ENCODE assay signal across 17 cellular contexts in genomic region chr7:50713357-50713965, GRCh38.
"Had no signal": no experiment of that assay in that cellular context is flagged by ENCODE, and none has a peak within 500 bp of the region (broad histone marks: within the 10 kb centered on the region; RNA-seq: fewer than 3 reads in every experiment).

No MANE protein-coding gene starts in this region.

- ATAC-seq: pancreas; stimulated activated effector memory CD8-positive, alpha-beta T cell treated with anti-CD3 and anti-CD28 coated beads, Interleukin-12 subunit alpha, Interleukin-12 subunit beta, amount 100 ng/mL, for 72 hours; WTC11 had no signal

- H3K27ac ChIP-seq: SK-N-MC had no signal

- H3K4me3 ChIP-seq: pancreas, SK-N-MC had no signal

- FAIRE-seq: bronchial epithelial cell, frontal cortex, keratinocyte, pancreas had no signal

- H3K36me3 ChIP-seq: pancreas had no signal

- H3K27me3 ChIP-seq: pancreas had no signal

- DNase-seq: activated CD4-positive, alpha-beta T cell treated with anti-CD3 and anti-CD28 coated beads for 48 hours; activated T-cell treated with anti-CD3 and anti-CD28 coated beads, Interleukin-2, amount 50 U/mL, for 1 hour; amygdala; cortex of kidney; effector CD8-positive, alpha-beta T cell; pancreas; retina; substantia nigra; trophoblast cell had no signal

- H3K36me3 Mint-ChIP-seq: mesothelial cell of epicardium; stimulated activated effector memory CD8-positive, alpha-beta T cell treated with anti-CD3 and anti-CD28 coated beads, Interleukin-12 subunit alpha, Interleukin-12 subunit beta, amount 100 ng/mL, for 72 hours; WTC11 had no signal

- H3K9me3 ChIP-seq: pancreas had no signal

- H3K9me3 Mint-ChIP-seq: activated naive CD4-positive, alpha-beta T cell treated with anti-CD3 and anti-CD28 coated beads, Interleukin-2, amount 50 U/mL, for 24 hours; mesothelial cell of epicardium had no signal

- H3K27ac Mint-ChIP-seq: activated naive CD4-positive, alpha-beta T cell treated with anti-CD3 and anti-CD28 coated beads, Interleukin-2, amount 50 U/mL, for 24 hours; mesothelial cell of epicardium; stimulated activated effector memory CD8-positive, alpha-beta T cell treated with anti-CD3 and anti-CD28 coated beads, Interleukin-12 subunit alpha, Interleukin-12 subunit beta, amount 100 ng/mL, for 72 hours; WTC11 had no signal

- H3K4me3 Mint-ChIP-seq: activated naive CD4-positive, alpha-beta T cell treated with anti-CD3 and anti-CD28 coated beads, Interleukin-2, amount 50 U/mL, for 24 hours; mesothelial cell of epicardium; stimulated activated effector memory CD8-positive, alpha-beta T cell treated with anti-CD3 and anti-CD28 coated beads, Interleukin-12 subunit alpha, Interleukin-12 subunit beta, amount 100 ng/mL, for 72 hours; WTC11 had no signal

- H3K4me1 Mint-ChIP-seq: activated naive CD4-positive, alpha-beta T cell treated with anti-CD3 and anti-CD28 coated beads, Interleukin-2, amount 50 U/mL, for 24 hours; stimulated activated effector memory CD8-positive, alpha-beta T cell treated with anti-CD3 and anti-CD28 coated beads, Interleukin-12 subunit alpha, Interleukin-12 subunit beta, amount 100 ng/mL, for 72 hours had no signal

- H3K27me3 Mint-ChIP-seq: activated naive CD4-positive, alpha-beta T cell treated with anti-CD3 and anti-CD28 coated beads, Interleukin-2, amount 50 U/mL, for 24 hours had no signal
